2 cellular contexts compared by ENCODE assay signal in genomic region chr20:14667241-14667640, GRCh38.
TF ChIP-seq lines count a peak whose summit lies in the region.

No MANE protein-coding gene starts in this region.

TF ChIP-seq in H1, 55 proteins besides CTCF, POLR2A, EP300 and RAD21 (continued from another document):
- no peak for TF ChIP-seq SIX5 (IDR thresholded peaks at IDR 0.05; ENCODE audit: low read depth, low read length)
- TF ChIP-seq RNF2 (IDR thresholded peaks at IDR 0.05; ENCODE audit: borderline replicate concordance, low read depth, low read length, missing control alignments, poor library complexity, severe bottlenecking) = no peak
- no peak for TF ChIP-seq CBX5 (IDR thresholded peaks at IDR 0.05; ENCODE audit: low read depth, low read length)

TF ChIP-seq in neural cell, 6 proteins besides CTCF, POLR2A, EP300 and RAD21:
- TF ChIP-seq, protein P1, sequence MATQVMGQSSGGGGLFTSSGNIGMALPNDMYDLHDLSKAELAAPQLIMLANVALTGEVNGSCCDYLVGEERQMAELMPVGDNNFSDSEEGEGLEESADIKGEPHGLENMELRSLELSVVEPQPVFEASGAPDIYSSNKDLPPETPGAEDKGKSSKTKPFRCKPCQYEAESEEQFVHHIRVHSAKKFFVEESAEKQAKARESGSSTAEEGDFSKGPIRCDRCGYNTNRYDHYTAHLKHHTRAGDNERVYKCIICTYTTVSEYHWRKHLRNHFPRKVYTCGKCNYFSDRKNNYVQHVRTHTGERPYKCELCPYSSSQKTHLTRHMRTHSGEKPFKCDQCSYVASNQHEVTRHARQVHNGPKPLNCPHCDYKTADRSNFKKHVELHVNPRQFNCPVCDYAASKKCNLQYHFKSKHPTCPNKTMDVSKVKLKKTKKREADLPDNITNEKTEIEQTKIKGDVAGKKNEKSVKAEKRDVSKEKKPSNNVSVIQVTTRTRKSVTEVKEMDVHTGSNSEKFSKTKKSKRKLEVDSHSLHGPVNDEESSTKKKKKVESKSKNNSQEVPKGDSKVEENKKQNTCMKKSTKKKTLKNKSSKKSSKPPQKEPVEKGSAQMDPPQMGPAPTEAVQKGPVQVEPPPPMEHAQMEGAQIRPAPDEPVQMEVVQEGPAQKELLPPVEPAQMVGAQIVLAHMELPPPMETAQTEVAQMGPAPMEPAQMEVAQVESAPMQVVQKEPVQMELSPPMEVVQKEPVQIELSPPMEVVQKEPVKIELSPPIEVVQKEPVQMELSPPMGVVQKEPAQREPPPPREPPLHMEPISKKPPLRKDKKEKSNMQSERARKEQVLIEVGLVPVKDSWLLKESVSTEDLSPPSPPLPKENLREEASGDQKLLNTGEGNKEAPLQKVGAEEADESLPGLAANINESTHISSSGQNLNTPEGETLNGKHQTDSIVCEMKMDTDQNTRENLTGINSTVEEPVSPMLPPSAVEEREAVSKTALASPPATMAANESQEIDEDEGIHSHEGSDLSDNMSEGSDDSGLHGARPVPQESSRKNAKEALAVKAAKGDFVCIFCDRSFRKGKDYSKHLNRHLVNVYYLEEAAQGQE (IDR thresholded peaks at IDR 0.05; ENCODE audit: borderline replicate concordance) = no peak
- no peak for TF ChIP-seq SMC3 (conservative IDR thresholded peaks at IDR 0.05; ENCODE audit: poor library complexity)
- no peak for TF ChIP-seq POLR2AphosphoS5 (IDR thresholded peaks at IDR 0.05)
- no peak for TF ChIP-seq EZH2 (IDR thresholded peaks at IDR 0.05; ENCODE audit: borderline replicate concordance, insufficient read depth, low read length, poor library complexity, severe bottlenecking)
- TF ChIP-seq MXI1 (conservative IDR thresholded peaks at IDR 0.05; ENCODE audit: poor library complexity, severe bottlenecking) = no peak
- TF ChIP-seq TAF1 (IDR thresholded peaks at IDR 0.05; ENCODE audit: low read depth) = no peak
